8 cellular contexts compared by ENCODE assay signal in genomic region chr2:233853883-233854240, GRCh38. TPM values are rescaled to one million over a fixed set of nuclear protein-coding genes. Genes with fewer than 3 reads are reported as not detected.
DNase-seq lines count a peak whose midpoint lies in the region; ATAC-seq and TF ChIP-seq lines count a peak whose summit lies in the region.

No MANE protein-coding gene starts in this region.

- TF ChIP-seq POLR2A in gastrocnemius medialis (IDR thresholded peaks at IDR 0.05), result no peak

- POLR2A ChIA-PET in Panc1 (lab: Charles Lee), result no interaction called here

- peak overlapping the region; percentile 74 for H3K4me2 ChIP-seq in fibroblast of lung (ENCODE audit: extremely low read depth, insufficient read depth, low read length)

- H3K27ac ChIP-seq in Panc1 (ENCODE audit: low read length) (peak overlapping the region; percentile 99), fibroblast of lung (ENCODE audit: insufficient read depth, low read length) (peak overlapping the region; percentile 81), gastrocnemius medialis (no peak overlapping the region)

- intact Hi-C loops in Panc1 (cut with micrococcal nuclease; ENCODE audit: unreplicated experiment) (no loop called here), gastrocnemius medialis (cut with DNase I; ENCODE audit: low total_unique reads) (no loop called here)

- H3K79me2 ChIP-seq in fibroblast of lung (ENCODE audit: control insufficient read depth, insufficient read depth, low read length), result peaks cover 52% of the 10 kb centered on the region

- peaks cover 38% of the 10 kb centered on the region for H3K4me1 ChIP-seq in Panc1 (ENCODE audit: control insufficient read depth, insufficient read depth, low read length)
- H3K4me1 ChIP-seq in fibroblast of lung (ENCODE audit: control insufficient read depth, extremely low read depth, insufficient read depth, low read length), result peaks cover 6% of the 10 kb centered on the region
- H3K4me1 ChIP-seq in gastrocnemius medialis, result peaks cover 9 to 10% of the 10 kb centered on the region in 2 donors

- peaks cover 29% of the 10 kb centered on the region for H3K36me3 ChIP-seq in Panc1 (ENCODE audit: control insufficient read depth, insufficient read depth, low read length)
- peaks cover under 1% of the 10 kb centered on the region for H3K36me3 ChIP-seq in fibroblast of lung (ENCODE audit: control insufficient read depth, insufficient read depth, low read length)
- H3K36me3 ChIP-seq in gastrocnemius medialis, result no peaks in the 10 kb centered on the region

- H4K20me1 ChIP-seq in fibroblast of lung (ENCODE audit: control insufficient read depth, extremely low read depth, insufficient read depth, low read length), result no peaks in the 10 kb centered on the region

- no TSS peak for BruUV-seq in Panc1 (replicated peaks; lab: Mats Ljungman, UMichigan)

- in situ Hi-C loops in Panc1 (cut with HindIII; ENCODE audit: low pct_unique_long_range_greater_than_20kb, low sequenced_read_pairs) (no loop called here), gastrocnemius medialis (cut with MboI; ENCODE audit: low sequenced_read_pairs in 4 of 4) (no loop called here)

- H3K4me3 ChIP-seq in Panc1 (ENCODE audit: low read depth in 2 of 2, low read length in 2 of 2) (peak overlapping the region; percentile 88 to 94), fibroblast of lung (replicated peaks in 1 of 4; ENCODE audit: control extremely low read depth in 1 of 4, insufficient read depth in 1 of 4, low read depth in 3 of 4, low read length in 4 of 4) (peak overlapping the region; percentile 78 to 87 (median 81)), gastrocnemius medialis (peak overlapping the region; percentile 67 to 88 (median 81))

- no peak for DNase-seq in Panc1 (ENCODE audit: low read depth, low spot score)
- DNase-seq in fibroblast of lung (ENCODE audit: low read depth in 2 of 2), result no peak
- DNase-seq in gastrocnemius medialis, result no peak
- no peak for DNase-seq in DMS114 treated with DMSO at 0.1 percent for 48 hours (lab: John Stamatoyannopoulos, UW; ENCODE audit: unreplicated experiment)
- DNase-seq in NCI-H446 treated with DMSO at 0.1 percent for 48 hours (lab: John Stamatoyannopoulos, UW), result no peak
- DNase-seq in RKO (ENCODE audit: low spot score), result no peak

- H2AFZ ChIP-seq in fibroblast of lung (ENCODE audit: low read length), result peak overlapping the region; percentile 79

- CTCF ChIA-PET in Panc1 (lab: Charles Lee), result no interaction called here

- TF ChIP-seq CTCF in Panc1 (IDR thresholded peaks at IDR 0.05) (no peak), fibroblast of lung (conservative IDR thresholded peaks at IDR 0.05 in 1 of 2, IDR thresholded peaks at IDR 0.05 in 1 of 2; ENCODE audit: low read depth in 1 of 2, low read length in 2 of 2) (no peak), gastrocnemius medialis (IDR thresholded peaks at IDR 0.05 in 4 of 5, conservative IDR thresholded peaks at IDR 0.05 in 1 of 5) (no peak)

- peak overlapping the region; percentile 57 for H3K9ac ChIP-seq in fibroblast of lung (ENCODE audit: insufficient read depth, low read length)

- H3K27me3 ChIP-seq in Panc1 (ENCODE audit: control insufficient read depth, insufficient read depth, low read length) (no peaks in the 10 kb centered on the region), fibroblast of lung (ENCODE audit: control insufficient read depth, insufficient read depth, low read length) (no peaks in the 10 kb centered on the region), gastrocnemius medialis (no peaks in the 10 kb centered on the region)

- H3K9me3 ChIP-seq in Panc1 (ENCODE audit: control insufficient read depth, insufficient read depth, low read depth, low read length), result no peaks in the 10 kb centered on the region
- no peaks in the 10 kb centered on the region for H3K9me3 ChIP-seq in fibroblast of lung (ENCODE audit: control insufficient read depth, insufficient read depth, low read depth, low read length)
- H3K9me3 ChIP-seq in gastrocnemius medialis, result no peaks in the 10 kb centered on the region

- ATAC-seq in GM21825 (IDR thresholded peaks at IDR 0.05; ENCODE audit: unreplicated experiment), result peak; percentile 3
- peak; percentile 2 for ATAC-seq in Panc1
- no peak for ATAC-seq in gastrocnemius medialis
- ATAC-seq in HG02678 (IDR thresholded peaks at IDR 0.05; ENCODE audit: unreplicated experiment), result no peak

RNA-seq across cellular contexts. Expression of gene HJURP, which starts 0.5 kb away (rescaled TPM):
- total RNA-seq in Panc1 (2021; ENCODE audit: unreplicated experiment), result 87.0 TPM
- 65.2 TPM for polyA plus RNA-seq in Panc1 (2012; ENCODE audit: insufficient read length)
- total RNA-seq in fibroblast of lung, result 0.26 and 5.8 TPM in 2 replicates
- 6.2 and 28.3 TPM in 2 replicates for polyA plus RNA-seq in fibroblast of lung
- 3.9 and 18.2 TPM in 2 replicates for polyA plus RNA-seq in fibroblast of lung (2012)
- 3.3 and 36.3 TPM in 2 replicates for polyA minus RNA-seq in fibroblast of lung (ENCODE audit: low replicate concordance)
- 1 to 10 TPM in 1 of 4 donors, under 1 TPM in 1, not detected in 2; 0.20 to 1.1 TPM for total RNA-seq in gastrocnemius medialis

Comparison
In these comparisons a context has a peak if more than half of its experiments do, and no peak if none do; other contexts are left out.
1. ATAC-seq: peak in GM21825 (single experiment) and Panc1 (single experiment); none in gastrocnemius medialis (0 of 2) and HG02678 (single experiment).
2. H3K27ac ChIP-seq: peak in Panc1 (single experiment) and fibroblast of lung (single experiment); none in gastrocnemius medialis (0 of 4).
3. RNA of gene HJURP, which starts 0.5 kb away (total RNA-seq): 87.0 TPM in Panc1 (single experiment); 0.26 to 5.8 TPM in fibroblast of lung and 0.20 to 1.1 TPM in gastrocnemius medialis; every median in the first group is over 10 times any median in the second.
4. Peak in every context shown above with its lines, with median percentiles within 50 percentile points of each other: H3K4me3 ChIP-seq.